ENCODE assay signal across 19 cellular contexts in the genomic region with DNA sequence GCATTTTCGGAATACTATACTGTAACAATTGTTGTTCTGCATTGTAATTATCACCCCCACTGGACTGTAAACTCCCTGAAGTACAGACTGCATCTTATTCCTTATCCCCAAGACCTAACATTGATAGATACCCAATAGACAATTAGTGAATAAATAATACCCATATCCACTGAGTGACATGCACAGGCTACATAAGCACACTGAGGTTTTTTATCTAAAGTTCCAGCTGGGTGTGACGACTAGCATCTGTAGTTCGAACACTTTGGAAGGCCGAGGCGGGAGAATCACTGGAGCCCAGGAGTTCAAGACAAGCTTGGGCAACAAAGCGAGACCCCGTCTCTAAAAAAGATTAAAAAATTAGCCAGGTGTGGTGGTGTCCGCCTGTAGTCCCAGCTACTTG. TPM values are rescaled to one million over a fixed set of nuclear protein-coding genes. Genes with fewer than 3 reads are reported as not detected.
DNase-seq lines count a peak whose midpoint lies in the region; ATAC-seq and TF ChIP-seq lines count a peak whose summit lies in the region.
"Had no signal": no experiment of that assay in that cellular context is flagged by ENCODE, and none has a peak within 500 bp of the region (broad histone marks: within the 10 kb centered on the region; RNA-seq: fewer than 3 reads in every experiment).

No MANE protein-coding gene starts in this region.

- peaks cover 25% of the 10 kb centered on the region for H3K36me3 ChIP-seq in SK-N-MC (ENCODE audit: insufficient read depth, low read length)
- no peaks in the 10 kb centered on the region for H3K36me3 ChIP-seq in hepatocyte (replicated peaks; ENCODE audit: insufficient read depth, low read depth)
- H3K36me3 ChIP-seq: adrenal gland had no signal

- H3K4me3 ChIP-seq in SK-N-MC (peak overlapping the region; percentile 84), hepatocyte (peak overlapping the region; percentile 92), coronary artery (no peak overlapping the region)

- H3K9me3 ChIP-seq in SK-N-MC (ENCODE audit: low read depth, low read length) (no peaks in the 10 kb centered on the region), hepatocyte (ENCODE audit: low read depth) (no peaks in the 10 kb centered on the region)
- H3K9me3 ChIP-seq: adrenal gland had no signal

- H3K4me3 Mint-ChIP-seq in activated naive CD8-positive, alpha-beta T cell, result peak overlapping the region; percentile 58
- H3K4me3 Mint-ChIP-seq in activated naive CD8-positive, alpha-beta T cell treated with anti-CD3 and anti-CD28 coated beads for 36 hours, result no peak overlapping the region
- no peak overlapping the region for H3K4me3 Mint-ChIP-seq in stimulated activated memory B cell treated with anti-CD40 and anti-IgM and Interleukin-4, amounts not matched to agents 10 μg/mL and 1 μg/mL and 100 μg/mL, for 72 hours

- no peaks in the 10 kb centered on the region for H3K27me3 Mint-ChIP-seq in activated naive CD8-positive, alpha-beta T cell
- H3K27me3 Mint-ChIP-seq in activated naive CD8-positive, alpha-beta T cell treated with anti-CD3 and anti-CD28 coated beads for 36 hours, result no peaks in the 10 kb centered on the region
- no peaks in the 10 kb centered on the region for H3K27me3 Mint-ChIP-seq in stimulated activated memory B cell treated with anti-CD40 and anti-IgM and Interleukin-4, amounts not matched to agents 10 μg/mL and 1 μg/mL and 100 μg/mL, for 72 hours
- H3K27me3 Mint-ChIP-seq: activated T-cell treated with anti-CD3 and anti-CD28 coated beads, Interleukin-2, amount 50 U/mL, for 24 hours; CD4-positive, alpha-beta memory T cell; stimulated activated naive CD8-positive, alpha-beta T cell treated with anti-CD3 and anti-CD28 coated beads, Interleukin-15, amount 100 ng/mL, for 72 hours had no signal

- no peaks in the 10 kb centered on the region for H3K9me2 ChIP-seq in hepatocyte (replicated peaks; ENCODE audit: insufficient read depth)

- H3K27ac Mint-ChIP-seq in activated naive CD8-positive, alpha-beta T cell, result no peak overlapping the region
- H3K27ac Mint-ChIP-seq in activated naive CD8-positive, alpha-beta T cell treated with anti-CD3 and anti-CD28 coated beads for 36 hours, result no peak overlapping the region
- peak overlapping the region; percentile 0 for H3K27ac Mint-ChIP-seq in stimulated activated memory B cell treated with anti-CD40 and anti-IgM and Interleukin-4, amounts not matched to agents 10 μg/mL and 1 μg/mL and 100 μg/mL, for 72 hours
- H3K27ac Mint-ChIP-seq: activated T-cell treated with anti-CD3 and anti-CD28 coated beads, Interleukin-2, amount 50 U/mL, for 24 hours had no signal

- H3K36me3 Mint-ChIP-seq in activated naive CD8-positive, alpha-beta T cell, result peaks cover 10% of the 10 kb centered on the region
- H3K36me3 Mint-ChIP-seq in activated naive CD8-positive, alpha-beta T cell treated with anti-CD3 and anti-CD28 coated beads for 36 hours, result peaks cover 18% of the 10 kb centered on the region
- peaks cover 23% of the 10 kb centered on the region for H3K36me3 Mint-ChIP-seq in stimulated activated memory B cell treated with anti-CD40 and anti-IgM and Interleukin-4, amounts not matched to agents 10 μg/mL and 1 μg/mL and 100 μg/mL, for 72 hours

- 91% methylated on average over 8 of the region's 8 CpGs for WGBS in hepatocyte (ENCODE audit: low lambda C conversion rate, missing lambda C conversion rate)

- H4K20me1 ChIP-seq in hepatocyte (ENCODE audit: insufficient read depth, poor library complexity, severe bottlenecking), result peaks cover 49% of the 10 kb centered on the region

- no peak for ATAC-seq in stimulated activated memory B cell treated with anti-CD40 and anti-IgM and Interleukin-4, amounts not matched to agents 10 μg/mL and 1 μg/mL and 100 μg/mL, for 72 hours
- ATAC-seq in HG03025 (IDR thresholded peaks at IDR 0.05; ENCODE audit: low FRiP score, unreplicated experiment) (no peak), GM19455 (IDR thresholded peaks at IDR 0.05; ENCODE audit: unreplicated experiment) (no peak)
- ATAC-seq: right cardiac atrium; stimulated activated naive CD8-positive, alpha-beta T cell treated with anti-CD3 and anti-CD28 coated beads, Interleukin-15, amount 100 ng/mL, for 72 hours had no signal

- H3K4me1 ChIP-seq in hepatocyte (ENCODE audit: insufficient read depth), result peaks cover 20% of the 10 kb centered on the region

- TF ChIP-seq CTCF in hepatocyte (IDR thresholded peaks at IDR 0.05; ENCODE audit: poor library complexity) (no peak), coronary artery (IDR thresholded peaks at IDR 0.05) (no peak)

- no peak overlapping the region for H2AFZ ChIP-seq in hepatocyte

- H3K79me2 ChIP-seq in hepatocyte, result peaks cover 67% of the 10 kb centered on the region

- H3K27ac ChIP-seq in SK-N-MC, result no peak overlapping the region
- H3K27ac ChIP-seq in hepatocyte, result peak overlapping the region; percentile 94
- H3K27ac ChIP-seq in coronary artery, result no peak overlapping the region
- H3K27ac ChIP-seq: adrenal gland had no signal

- no peak for DNase-seq in activated naive CD8-positive, alpha-beta T cell treated with anti-CD3 and anti-CD28 coated beads for 36 hours
- DNase-seq in SK-N-MC (ENCODE audit: low read depth, low spot score) (no peak), hepatocyte (ENCODE audit: low spot score) (no peak), coronary artery (ENCODE audit: low spot score) (no peak)
- DNase-seq: ACHN; activated T-cell treated with anti-CD3 and anti-CD28 coated beads, Interleukin-2, amount 50 U/mL, for 24 hours; adrenal gland; caudate nucleus; CD4-positive, alpha-beta memory T cell; effector CD4-positive, alpha-beta T cell; kidney; NCI-H1417; NCI-H82; right cardiac atrium; stimulated activated naive CD8-positive, alpha-beta T cell treated with anti-CD3 and anti-CD28 coated beads, Interleukin-15, amount 100 ng/mL, for 72 hours had no signal

- H3K4me2 ChIP-seq in hepatocyte, result peak overlapping the region; percentile 85

- H3K9me3 Mint-ChIP-seq in activated naive CD8-positive, alpha-beta T cell (ENCODE audit: low read depth), result no peaks in the 10 kb centered on the region
- H3K9me3 Mint-ChIP-seq in activated naive CD8-positive, alpha-beta T cell treated with anti-CD3 and anti-CD28 coated beads for 36 hours, result no peaks in the 10 kb centered on the region
- H3K9me3 Mint-ChIP-seq in stimulated activated memory B cell treated with anti-CD40 and anti-IgM and Interleukin-4, amounts not matched to agents 10 μg/mL and 1 μg/mL and 100 μg/mL, for 72 hours, result no peaks in the 10 kb centered on the region
- H3K9me3 Mint-ChIP-seq: activated T-cell treated with anti-CD3 and anti-CD28 coated beads, Interleukin-2, amount 50 U/mL, for 24 hours; CD4-positive, alpha-beta memory T cell; stimulated activated naive CD8-positive, alpha-beta T cell treated with anti-CD3 and anti-CD28 coated beads, Interleukin-15, amount 100 ng/mL, for 72 hours had no signal

- H3K9ac ChIP-seq in SK-N-MC (ENCODE audit: insufficient read length), result no peak overlapping the region

- no peaks in the 10 kb centered on the region for H3K27me3 ChIP-seq in hepatocyte
- H3K27me3 ChIP-seq: adrenal gland had no signal

- peaks cover 60% of the 10 kb centered on the region for H3K4me1 Mint-ChIP-seq in activated naive CD8-positive, alpha-beta T cell (ENCODE audit: low read depth)
- peaks cover 36% of the 10 kb centered on the region for H3K4me1 Mint-ChIP-seq in activated naive CD8-positive, alpha-beta T cell treated with anti-CD3 and anti-CD28 coated beads for 36 hours
- H3K4me1 Mint-ChIP-seq in stimulated activated memory B cell treated with anti-CD40 and anti-IgM and Interleukin-4, amounts not matched to agents 10 μg/mL and 1 μg/mL and 100 μg/mL, for 72 hours, result peaks cover 56% of the 10 kb centered on the region

RNA-seq across cellular contexts. Expression of gene KPNA3, which starts 2.5 kb away (rescaled TPM):
- total RNA-seq in activated naive CD8-positive, alpha-beta T cell treated with anti-CD3 and anti-CD28 coated beads for 36 hours, result 10 to 100 TPM; 65.9 to 67.0 TPM
- 56.8 and 61.8 TPM in 2 replicates for total RNA-seq in hepatocyte
- polyA plus RNA-seq in hepatocyte, result 25.9 and 41.1 TPM in 2 replicates
